In genomic region chr10:22042557-22043326, GRCh38 we compare ENCODE assay signal across 2 cellular contexts.
A peak's percentile ranks its signal among the peaks of the same experiment; 100 is the strongest.
TF ChIP-seq lines count a peak whose summit lies in the region.

No MANE protein-coding gene starts in this region.

TF ChIP-seq in A549, 52 proteins besides CTCF, POLR2A, EP300 and RAD21 (continued from another document):
- TF ChIP-seq MAFK (IDR thresholded peaks at IDR 0.05; ENCODE audit: partially characterized antibody): peak; percentile 98
- no peak for TF ChIP-seq RARB (CRISPR knock-in tag; IDR thresholded peaks at IDR 0.05)

TF ChIP-seq in K562, 482 proteins besides CTCF, POLR2A, EP300 and RAD21 (continued from another document and continues in another):
- TF ChIP-seq TFE3 (CRISPR knock-in tag; IDR thresholded peaks at IDR 0.05): no peak
- TF ChIP-seq, protein P1, sequence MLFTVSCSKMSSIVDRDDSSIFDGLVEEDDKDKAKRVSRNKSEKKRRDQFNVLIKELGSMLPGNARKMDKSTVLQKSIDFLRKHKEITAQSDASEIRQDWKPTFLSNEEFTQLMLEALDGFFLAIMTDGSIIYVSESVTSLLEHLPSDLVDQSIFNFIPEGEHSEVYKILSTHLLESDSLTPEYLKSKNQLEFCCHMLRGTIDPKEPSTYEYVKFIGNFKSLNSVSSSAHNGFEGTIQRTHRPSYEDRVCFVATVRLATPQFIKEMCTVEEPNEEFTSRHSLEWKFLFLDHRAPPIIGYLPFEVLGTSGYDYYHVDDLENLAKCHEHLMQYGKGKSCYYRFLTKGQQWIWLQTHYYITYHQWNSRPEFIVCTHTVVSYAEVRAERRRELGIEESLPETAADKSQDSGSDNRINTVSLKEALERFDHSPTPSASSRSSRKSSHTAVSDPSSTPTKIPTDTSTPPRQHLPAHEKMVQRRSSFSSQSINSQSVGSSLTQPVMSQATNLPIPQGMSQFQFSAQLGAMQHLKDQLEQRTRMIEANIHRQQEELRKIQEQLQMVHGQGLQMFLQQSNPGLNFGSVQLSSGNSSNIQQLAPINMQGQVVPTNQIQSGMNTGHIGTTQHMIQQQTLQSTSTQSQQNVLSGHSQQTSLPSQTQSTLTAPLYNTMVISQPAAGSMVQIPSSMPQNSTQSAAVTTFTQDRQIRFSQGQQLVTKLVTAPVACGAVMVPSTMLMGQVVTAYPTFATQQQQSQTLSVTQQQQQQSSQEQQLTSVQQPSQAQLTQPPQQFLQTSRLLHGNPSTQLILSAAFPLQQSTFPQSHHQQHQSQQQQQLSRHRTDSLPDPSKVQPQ (CRISPR knock-in tag; IDR thresholded peaks at IDR 0.05; ENCODE audit: borderline replicate concordance): no peak
- peak; percentile 98 for TF ChIP-seq C11orf30 (IDR thresholded peaks at IDR 0.05; ENCODE audit: low read depth)
- no peak for TF ChIP-seq SLC30A9 (CRISPR knock-in tag; IDR thresholded peaks at IDR 0.05)
- no peak for TF ChIP-seq BRF1 (IDR thresholded peaks at IDR 0.05; ENCODE audit: borderline replicate concordance, extremely low read depth, insufficient read length)
- no peak for TF ChIP-seq GABPB1 (CRISPR knock-in tag; IDR thresholded peaks at IDR 0.05)
- TF ChIP-seq CEBPG (CRISPR knock-in tag; IDR thresholded peaks at IDR 0.05): no peak
- no peak for TF ChIP-seq CEBPG (tag; conservative IDR thresholded peaks at IDR 0.05 in 1 of 2, IDR thresholded peaks at IDR 0.05 in 1 of 2)
- no peak for TF ChIP-seq HMG20A (CRISPR knock-in tag; conservative IDR thresholded peaks at IDR 0.05)
- 0 out of 2 replicates have a peak, but pooled peaks have one; percentile 47 for TF ChIP-seq NBN (IDR thresholded peaks at IDR 0.05; ENCODE audit: low read depth)
- TF ChIP-seq ZNF592 (IDR thresholded peaks at IDR 0.05): peak; percentile 59; the same call in 1 of the 2 replicates
- 0 out of 4 replicates have a peak, but pooled peaks of 1 of the 2 experiments have one; percentile 43 for TF ChIP-seq RCOR1 (IDR thresholded peaks at IDR 0.05; ENCODE audit: borderline replicate concordance in 1 of 2, low read depth in 2 of 2, low read length in 2 of 2)
- TF ChIP-seq MAFG (tag; conservative IDR thresholded peaks at IDR 0.05): peak; percentile 99
- peak; percentile 68 for TF ChIP-seq ARID1B (IDR thresholded peaks at IDR 0.05)
- TF ChIP-seq ZFPM2 (CRISPR knock-in tag; IDR thresholded peaks at IDR 0.05): no peak
- TF ChIP-seq NFIC (IDR thresholded peaks at IDR 0.05): no peak
- peak; percentile 12; the same call in 1 of the 2 replicates for TF ChIP-seq RFX1 (IDR thresholded peaks at IDR 0.05)
- no peak for TF ChIP-seq TOE1 (IDR thresholded peaks at IDR 0.05; ENCODE audit: borderline replicate concordance)
- TF ChIP-seq TOE1 (CRISPR knock-in tag; IDR thresholded peaks at IDR 0.05; ENCODE audit: borderline replicate concordance, low read depth): no peak
- TF ChIP-seq BHLHE40 (IDR thresholded peaks at IDR 0.05; ENCODE audit: low read length): no peak
- no peak for TF ChIP-seq ELF2 (CRISPR knock-in tag; IDR thresholded peaks at IDR 0.05)
- no peak for TF ChIP-seq GTF3C2 (IDR thresholded peaks at IDR 0.05; ENCODE audit: borderline replicate concordance, extremely low read depth, insufficient read length)
- TF ChIP-seq SMARCB1 (IDR thresholded peaks at IDR 0.05; ENCODE audit: insufficient read length, low read depth): no peak
- no peak for TF ChIP-seq ZNF384 (IDR thresholded peaks at IDR 0.05; ENCODE audit: low read depth, low read length)
- no peak for TF ChIP-seq MCM7 (IDR thresholded peaks at IDR 0.05)
- TF ChIP-seq ZNF12 (CRISPR knock-in tag; IDR thresholded peaks at IDR 0.05): no peak
- TF ChIP-seq IFI16 (CRISPR knock-in tag; IDR thresholded peaks at IDR 0.05): no peak
- peak; percentile 30; the same call in 1 of the 2 replicates for TF ChIP-seq LEF1 (IDR thresholded peaks at IDR 0.05)
- no peak for TF ChIP-seq SP1 (CRISPR knock-in tag; IDR thresholded peaks at IDR 0.05)
- no peak for TF ChIP-seq ZNF197 (CRISPR knock-in tag; IDR thresholded peaks at IDR 0.05; ENCODE audit: low read depth)
- TF ChIP-seq NCOA2 (IDR thresholded peaks at IDR 0.05; ENCODE audit: partially characterized antibody in 2 of 2): no peak
- no peak for TF ChIP-seq ZNF24 (IDR thresholded peaks at IDR 0.05)
- TF ChIP-seq L3MBTL2 (IDR thresholded peaks at IDR 0.05): peak; percentile 33; the same call in 1 of the 2 replicates
- TF ChIP-seq EGR1 (conservative IDR thresholded peaks at IDR 0.05): no peak
- no peak for TF ChIP-seq ZNF445 (CRISPR knock-in tag; IDR thresholded peaks at IDR 0.05; ENCODE audit: low read depth)
- no peak for TF ChIP-seq RNF219 (CRISPR knock-in tag; IDR thresholded peaks at IDR 0.05)
- TF ChIP-seq, protein P2, sequence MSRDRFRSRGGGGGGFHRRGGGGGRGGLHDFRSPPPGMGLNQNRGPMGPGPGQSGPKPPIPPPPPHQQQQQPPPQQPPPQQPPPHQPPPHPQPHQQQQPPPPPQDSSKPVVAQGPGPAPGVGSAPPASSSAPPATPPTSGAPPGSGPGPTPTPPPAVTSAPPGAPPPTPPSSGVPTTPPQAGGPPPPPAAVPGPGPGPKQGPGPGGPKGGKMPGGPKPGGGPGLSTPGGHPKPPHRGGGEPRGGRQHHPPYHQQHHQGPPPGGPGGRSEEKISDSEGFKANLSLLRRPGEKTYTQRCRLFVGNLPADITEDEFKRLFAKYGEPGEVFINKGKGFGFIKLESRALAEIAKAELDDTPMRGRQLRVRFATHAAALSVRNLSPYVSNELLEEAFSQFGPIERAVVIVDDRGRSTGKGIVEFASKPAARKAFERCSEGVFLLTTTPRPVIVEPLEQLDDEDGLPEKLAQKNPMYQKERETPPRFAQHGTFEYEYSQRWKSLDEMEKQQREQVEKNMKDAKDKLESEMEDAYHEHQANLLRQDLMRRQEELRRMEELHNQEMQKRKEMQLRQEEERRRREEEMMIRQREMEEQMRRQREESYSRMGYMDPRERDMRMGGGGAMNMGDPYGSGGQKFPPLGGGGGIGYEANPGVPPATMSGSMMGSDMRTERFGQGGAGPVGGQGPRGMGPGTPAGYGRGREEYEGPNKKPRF (IDR thresholded peaks at IDR 0.05; ENCODE audit: low read depth, low read length): no peak
- no peak for TF ChIP-seq RBM14 (IDR thresholded peaks at IDR 0.05; ENCODE audit: borderline replicate concordance, insufficient read depth, low read depth, low read length)
- no peak for TF ChIP-seq CEBPB (tag; IDR thresholded peaks at IDR 0.05)
- no peak for TF ChIP-seq POLR2G (IDR thresholded peaks at IDR 0.05; ENCODE audit: low read depth, low read length)
- TF ChIP-seq ZNF398 (CRISPR knock-in tag; IDR thresholded peaks at IDR 0.05): no peak
- no peak for TF ChIP-seq CREBBP (IDR thresholded peaks at IDR 0.05; ENCODE audit: low read depth, low read length)
- TF ChIP-seq TSC22D4 (tag; IDR thresholded peaks at IDR 0.05): no peak
- TF ChIP-seq NFYB (IDR thresholded peaks at IDR 0.05; ENCODE audit: extremely low read depth, insufficient read length): no peak
- no peak for TF ChIP-seq TCF3 (CRISPR knock-in tag; IDR thresholded peaks at IDR 0.05)
- TF ChIP-seq SMARCA4 (IDR thresholded peaks at IDR 0.05): peak; percentile 73; the same call in 1 of the 2 replicates
- TF ChIP-seq ELK1 (CRISPR knock-in tag; IDR thresholded peaks at IDR 0.05): no peak
- TF ChIP-seq KDM1A (IDR thresholded peaks at IDR 0.05): 0 out of 4 replicates have a peak, but pooled peaks of 1 of the 2 experiments have one; percentile 6
